Comparison of ENCODE assay signal across 1 cellular context in the genomic region with DNA sequence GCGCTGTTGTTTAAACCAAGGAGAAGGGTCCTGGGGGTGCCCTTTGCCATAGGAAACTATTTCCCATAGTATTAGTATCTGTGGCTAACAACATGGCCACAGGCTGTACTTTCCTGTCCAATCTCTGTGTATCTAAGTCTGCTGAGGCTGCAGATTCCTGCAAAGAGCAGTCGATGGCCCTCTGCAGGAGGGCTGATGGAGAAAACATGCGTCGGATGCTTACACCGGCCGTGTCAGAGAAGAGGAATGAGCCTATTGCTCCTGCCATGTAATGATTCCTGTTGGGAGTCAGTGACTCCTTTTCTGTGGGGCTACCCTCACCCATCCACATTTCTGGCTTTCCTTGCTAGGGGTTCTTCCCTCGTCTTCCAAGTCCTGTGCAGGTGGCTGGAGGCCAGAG.
TF ChIP-seq lines count a peak whose summit lies in the region.

No MANE protein-coding gene starts in this region.

TF ChIP-seq in SK-N-SH, 30 proteins besides CTCF, POLR2A, EP300 and RAD21 (continued from another document):
- TF ChIP-seq, protein P1, sequence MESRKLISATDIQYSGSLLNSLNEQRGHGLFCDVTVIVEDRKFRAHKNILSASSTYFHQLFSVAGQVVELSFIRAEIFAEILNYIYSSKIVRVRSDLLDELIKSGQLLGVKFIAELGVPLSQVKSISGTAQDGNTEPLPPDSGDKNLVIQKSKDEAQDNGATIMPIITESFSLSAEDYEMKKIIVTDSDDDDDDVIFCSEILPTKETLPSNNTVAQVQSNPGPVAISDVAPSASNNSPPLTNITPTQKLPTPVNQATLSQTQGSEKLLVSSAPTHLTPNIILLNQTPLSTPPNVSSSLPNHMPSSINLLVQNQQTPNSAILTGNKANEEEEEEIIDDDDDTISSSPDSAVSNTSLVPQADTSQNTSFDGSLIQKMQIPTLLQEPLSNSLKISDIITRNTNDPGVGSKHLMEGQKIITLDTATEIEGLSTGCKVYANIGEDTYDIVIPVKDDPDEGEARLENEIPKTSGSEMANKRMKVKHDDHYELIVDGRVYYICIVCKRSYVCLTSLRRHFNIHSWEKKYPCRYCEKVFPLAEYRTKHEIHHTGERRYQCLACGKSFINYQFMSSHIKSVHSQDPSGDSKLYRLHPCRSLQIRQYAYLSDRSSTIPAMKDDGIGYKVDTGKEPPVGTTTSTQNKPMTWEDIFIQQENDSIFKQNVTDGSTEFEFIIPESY (IDR thresholded peaks at IDR 0.05; ENCODE audit: borderline replicate concordance, low read depth) = no peak
- no peak for TF ChIP-seq NRF1 (IDR thresholded peaks at IDR 0.05; ENCODE audit: low read depth, low read length)
- TF ChIP-seq NFIC (IDR thresholded peaks at IDR 0.05; ENCODE audit: borderline replicate concordance) = no peak
- TF ChIP-seq, protein P2, sequence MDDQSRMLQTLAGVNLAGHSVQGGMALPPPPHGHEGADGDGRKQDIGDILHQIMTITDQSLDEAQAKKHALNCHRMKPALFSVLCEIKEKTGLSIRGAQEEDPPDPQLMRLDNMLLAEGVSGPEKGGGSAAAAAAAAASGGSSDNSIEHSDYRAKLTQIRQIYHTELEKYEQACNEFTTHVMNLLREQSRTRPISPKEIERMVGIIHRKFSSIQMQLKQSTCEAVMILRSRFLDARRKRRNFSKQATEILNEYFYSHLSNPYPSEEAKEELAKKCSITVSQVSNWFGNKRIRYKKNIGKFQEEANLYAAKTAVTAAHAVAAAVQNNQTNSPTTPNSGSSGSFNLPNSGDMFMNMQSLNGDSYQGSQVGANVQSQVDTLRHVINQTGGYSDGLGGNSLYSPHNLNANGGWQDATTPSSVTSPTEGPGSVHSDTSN (IDR thresholded peaks at IDR 0.05) = no peak
